Comparison of ENCODE assay signal across 8 cellular contexts in genomic region chr13:52160053-52160452, GRCh38. TPM values are rescaled to one million over a fixed set of nuclear protein-coding genes. Genes with fewer than 3 reads are reported as not detected.
DNase-seq lines count a peak whose midpoint lies in the region; ATAC-seq, FAIRE-seq and TF ChIP-seq lines count a peak whose summit lies in the region.

No MANE protein-coding gene starts in this region.

- peak overlapping the region; percentile 92 for H3K4me2 ChIP-seq in astrocyte (ENCODE audit: low read length)

- peak overlapping the region; percentile 82 to 89 for H3K27ac ChIP-seq in right atrium auricular region
- no peak overlapping the region for H3K27ac ChIP-seq in astrocyte (ENCODE audit: low read depth, low read length)

- H3K9ac ChIP-seq in astrocyte (ENCODE audit: low read length): no peak overlapping the region

- H3K9me3 Mint-ChIP-seq in astrocyte (ENCODE audit: unreplicated experiment) (no peaks in the 10 kb centered on the region), naive B cell (no peaks in the 10 kb centered on the region), type B pancreatic cell (no peaks in the 10 kb centered on the region)

- no peak for TF ChIP-seq CTCF in right atrium auricular region (IDR thresholded peaks at IDR 0.05)
- TF ChIP-seq CTCF in astrocyte (IDR thresholded peaks at IDR 0.05; ENCODE audit: insufficient read depth, low read depth, low read length): no peak
- TF ChIP-seq CTCF in type B pancreatic cell (conservative IDR thresholded peaks at IDR 0.05): no peak

- H3K36me3 Mint-ChIP-seq in astrocyte (ENCODE audit: low read depth, unreplicated experiment) (no peaks in the 10 kb centered on the region), naive B cell (no peaks in the 10 kb centered on the region), type B pancreatic cell (peaks cover 5% of the 10 kb centered on the region)

- DNase-seq in right atrium auricular region (ENCODE audit: low spot score): no peak
- DNase-seq in Right ventricle myocardium inferior (ENCODE audit: missing footprints): no peak
- DNase-seq in astrocyte (ENCODE audit: low read depth): no peak
- no peak for DNase-seq in naive B cell
- no peak for DNase-seq in type B pancreatic cell (ENCODE audit: extremely low spot score, unreplicated experiment)
- DNase-seq in NCI-H2171 treated with DMSO at 0.1 percent for 48 hours (lab: John Stamatoyannopoulos, UW): no peak
- no peak for DNase-seq in NCI-H1105 treated with DMSO at 0.1 percent for 48 hours (lab: John Stamatoyannopoulos, UW)

- no peak overlapping the region for H2AFZ ChIP-seq in astrocyte (ENCODE audit: low read depth, low read length)

- intact Hi-C loops in Right ventricle myocardium inferior (cut with DNase I): no loop called here

- peak overlapping the region; percentile 67 for H3K27ac Mint-ChIP-seq in astrocyte (ENCODE audit: unreplicated experiment)
- peak overlapping the region in 3 of 6 donors; percentile 0 to 16 (median 3) for H3K27ac Mint-ChIP-seq in naive B cell
- H3K27ac Mint-ChIP-seq in type B pancreatic cell: peak overlapping the region; percentile 78

- H3K4me3 Mint-ChIP-seq in astrocyte (ENCODE audit: unreplicated experiment): peak overlapping the region; percentile 78
- H3K4me3 Mint-ChIP-seq in naive B cell: peak overlapping the region; percentile 82 to 99 (median 92)
- peak overlapping the region; percentile 93 for H3K4me3 Mint-ChIP-seq in type B pancreatic cell

- H3K27me3 ChIP-seq in right atrium auricular region: no peaks in the 10 kb centered on the region
- no peaks in the 10 kb centered on the region for H3K27me3 ChIP-seq in astrocyte (ENCODE audit: insufficient read depth, low read length)

- peaks cover 3% of the 10 kb centered on the region for H3K27me3 Mint-ChIP-seq in astrocyte (ENCODE audit: low read depth, unreplicated experiment)
- H3K27me3 Mint-ChIP-seq in naive B cell: peaks cover 0 to 5% (median 0%) of the 10 kb centered on the region in 3 donors
- H3K27me3 Mint-ChIP-seq in type B pancreatic cell: no peaks in the 10 kb centered on the region

- no peak for FAIRE-seq in astrocyte (lab: Jason Lieb, UNC)

- H3K36me3 ChIP-seq in right atrium auricular region (no peaks in the 10 kb centered on the region), astrocyte (ENCODE audit: insufficient read depth, low read length) (no peaks in the 10 kb centered on the region)

- no peaks in the 10 kb centered on the region for H4K20me1 ChIP-seq in astrocyte (ENCODE audit: insufficient read depth, low read length)

- H3K4me1 Mint-ChIP-seq in astrocyte (ENCODE audit: low read depth, unreplicated experiment): peaks cover 48% of the 10 kb centered on the region
- peaks cover 16 to 24% (median 20%) of the 10 kb centered on the region in 3 donors for H3K4me1 Mint-ChIP-seq in naive B cell
- H3K4me1 Mint-ChIP-seq in type B pancreatic cell (ENCODE audit: unreplicated experiment): peaks cover 45% of the 10 kb centered on the region

- H3K9me3 ChIP-seq in right atrium auricular region (no peaks in the 10 kb centered on the region), astrocyte (ENCODE audit: insufficient read depth, low read depth, low read length) (no peaks in the 10 kb centered on the region)

- H3K4me3 ChIP-seq in right atrium auricular region (peak overlapping the region in 1 of 2 donors; percentile 82), astrocyte (ENCODE audit: insufficient read depth, low read depth, low read length) (no peak overlapping the region)

- no peak for ATAC-seq in Right ventricle myocardium inferior
- no peak for ATAC-seq in naive B cell (ENCODE audit: low read depth in 2 of 2)
- ATAC-seq in GM21825 (IDR thresholded peaks at IDR 0.05; ENCODE audit: unreplicated experiment): no peak

- H3K79me2 ChIP-seq in astrocyte (ENCODE audit: insufficient read depth, low read length): no peaks in the 10 kb centered on the region

- H3K4me1 ChIP-seq in right atrium auricular region: peaks cover 0 to 31% of the 10 kb centered on the region in 2 donors
- peaks cover 26% of the 10 kb centered on the region for H3K4me1 ChIP-seq in astrocyte (ENCODE audit: insufficient read depth, low read length)

RNA-seq across cellular contexts. Expression of gene NEK3, which starts 0.7 kb away (rescaled TPM):
- total RNA-seq in right atrium auricular region (1 to 10 TPM; 4.0 to 9.2 TPM), Right ventricle myocardium inferior (6.6 TPM), astrocyte (13.9 and 15.3 TPM in 2 replicates), type B pancreatic cell (ENCODE audit: low replicate concordance) (14.7 and 28.3 TPM in 2 replicates)
- polyA plus RNA-seq in naive B cell (ENCODE audit: low read depth in 6 of 6): 1 to 10 TPM; 2.5 to 5.7 (median 3.8) TPM

RNA-seq across cellular contexts. Expression of gene NEK5, which starts 31.2 kb away (rescaled TPM):
- 1 to 10 TPM in 1 of 2 donors, under 1 TPM in 1; 0.55 to 1.1 TPM for total RNA-seq in right atrium auricular region
- 0.11 TPM for total RNA-seq in Right ventricle myocardium inferior
- total RNA-seq in astrocyte: 0.34 and 0.50 TPM in 2 replicates
- polyA plus RNA-seq in naive B cell (ENCODE audit: low read depth in 6 of 6): under 1 TPM in 4 of 6 donors, not detected in 2; 0.17 to 0.28 (median 0.21) TPM
- 1.5 and 5.2 TPM in 2 replicates for total RNA-seq in type B pancreatic cell (ENCODE audit: low replicate concordance)
